5 cellular contexts compared by ENCODE assay signal in the genomic region with DNA sequence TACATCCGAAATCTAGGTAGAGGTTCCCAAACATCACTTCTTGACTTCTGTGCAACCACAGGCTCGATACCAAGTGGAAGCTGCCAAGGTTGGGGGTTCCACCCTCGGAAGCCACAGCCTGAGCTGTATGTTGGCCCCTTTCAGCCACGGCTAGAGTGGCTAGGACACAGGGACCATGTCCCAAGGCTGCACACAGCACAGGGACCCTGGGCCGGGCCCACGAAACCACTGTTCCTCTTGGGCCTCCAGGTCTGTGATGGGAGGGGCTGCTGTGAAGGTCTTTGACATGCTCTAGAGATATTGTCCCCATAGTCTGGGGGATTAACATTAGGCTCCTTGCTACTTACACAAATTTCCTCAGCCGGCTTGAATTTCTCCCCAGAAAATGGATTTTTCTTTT.
"Had no signal": no experiment of that assay in that cellular context is flagged by ENCODE, and none has a peak within 500 bp of the region (broad histone marks: within the 10 kb centered on the region; RNA-seq: fewer than 3 reads in every experiment).

No MANE protein-coding gene starts in this region.

- DNase-seq: H9, HCEC 1CT, IMR-90 had no signal

- H3K4me3 ChIP-seq: GM23338, K562 had no signal

- ATAC-seq: GM23338, K562 had no signal

- H3K4me2 ChIP-seq: GM23338 had no signal
